ENCODE assay signal across 8 cellular contexts in genomic region chr17:16989230-16989952, GRCh38. TPM values are rescaled to one million over a fixed set of nuclear protein-coding genes. Genes with fewer than 3 reads are reported as not detected.
DNase-seq lines count a peak whose midpoint lies in the region; ATAC-seq and TF ChIP-seq lines count a peak whose summit lies in the region.

No MANE protein-coding gene starts in this region.

- peaks cover 43% of the 10 kb centered on the region for H3K4me1 ChIP-seq in CD4-positive, CD25-positive, alpha-beta regulatory T cell (ENCODE audit: control insufficient read depth, insufficient read depth, low read length, poor library complexity, severe bottlenecking)
- H3K4me1 ChIP-seq in tibial nerve (peaks cover 0 to 32% (median 9%) of the 10 kb centered on the region in 4 donors), suprapubic skin (peaks cover 11% of the 10 kb centered on the region)

- peaks cover 10 to 36% (median 26%) of the 10 kb centered on the region in 4 donors for H3K4me1 Mint-ChIP-seq in CD4-positive, CD25-positive, alpha-beta regulatory T cell
- H3K4me1 Mint-ChIP-seq in activated naive CD4-positive, alpha-beta T cell treated with anti-CD3 and anti-CD28 coated beads, Interleukin-2, amount 50 U/mL, for 24 hours, result peaks cover 31% of the 10 kb centered on the region

- H3K27ac ChIP-seq in CD4-positive, CD25-positive, alpha-beta regulatory T cell (ENCODE audit: insufficient read depth, low read length, poor library complexity, severe bottlenecking), result peak overlapping the region; percentile 55
- H3K27ac ChIP-seq in tibial nerve (peak overlapping the region in 1 of 4 donors; percentile 64), suprapubic skin (no peak overlapping the region)

- no peaks in the 10 kb centered on the region for H3K36me3 Mint-ChIP-seq in CD4-positive, CD25-positive, alpha-beta regulatory T cell
- H3K36me3 Mint-ChIP-seq in activated naive CD4-positive, alpha-beta T cell treated with anti-CD3 and anti-CD28 coated beads, Interleukin-2, amount 50 U/mL, for 24 hours, result no peaks in the 10 kb centered on the region

- no peaks in the 10 kb centered on the region for H3K27me3 ChIP-seq in CD4-positive, CD25-positive, alpha-beta regulatory T cell (ENCODE audit: control insufficient read depth, insufficient read depth, low read length)
- H3K27me3 ChIP-seq in tibial nerve (no peaks in the 10 kb centered on the region), suprapubic skin (no peaks in the 10 kb centered on the region)

- TF ChIP-seq EP300 in tibial nerve (IDR thresholded peaks at IDR 0.05) (no peak), suprapubic skin (IDR thresholded peaks at IDR 0.05) (no peak)

- WGBS in tibial nerve, 2 donors, result 76% methylated on average over 12 of the region's 12 CpGs
- 76% methylated on average over 12 of the region's 12 CpGs for WGBS in suprapubic skin

- H3K9me3 ChIP-seq in CD4-positive, CD25-positive, alpha-beta regulatory T cell (ENCODE audit: control insufficient read depth in 2 of 2, low read length in 2 of 2), result no peaks in the 10 kb centered on the region
- H3K9me3 ChIP-seq in tibial nerve, result no peaks in the 10 kb centered on the region
- no peaks in the 10 kb centered on the region for H3K9me3 ChIP-seq in suprapubic skin

- peak overlapping the region; percentile 61 for H3K4me3 ChIP-seq in CD4-positive, CD25-positive, alpha-beta regulatory T cell (ENCODE audit: low read depth, low read length)
- H3K4me3 ChIP-seq in tibial nerve, result peak overlapping the region in 1 of 4 donors; percentile 4
- H3K4me3 ChIP-seq in suprapubic skin, result no peak overlapping the region

- peak in 2 of 3 donors; percentile 31 to 82 for DNase-seq in CD4-positive, CD25-positive, alpha-beta regulatory T cell
- no peak for DNase-seq in retina
- DNase-seq in cerebellum (ENCODE audit: low spot score), result no peak
- DNase-seq in tibial nerve (ENCODE audit: low spot score in 2 of 2), result no peak
- no peak for DNase-seq in suprapubic skin (ENCODE audit: low spot score in 2 of 2)

- H3K27ac Mint-ChIP-seq in CD4-positive, CD25-positive, alpha-beta regulatory T cell, result peak overlapping the region; percentile 76 to 97 (median 93)
- peak overlapping the region; percentile 76 for H3K27ac Mint-ChIP-seq in activated naive CD4-positive, alpha-beta T cell treated with anti-CD3 and anti-CD28 coated beads, Interleukin-2, amount 50 U/mL, for 24 hours

- peak in 1 of 2 donors; percentile 40 for ATAC-seq in CD4-positive, CD25-positive, alpha-beta regulatory T cell (ENCODE audit: low read depth in 2 of 2)
- ATAC-seq in GM19035 (IDR thresholded peaks at IDR 0.05; ENCODE audit: unreplicated experiment), result peak; percentile 36
- ATAC-seq in HG03135 (IDR thresholded peaks at IDR 0.05; ENCODE audit: unreplicated experiment), result peak; percentile 34

- H3K36me3 ChIP-seq in CD4-positive, CD25-positive, alpha-beta regulatory T cell (ENCODE audit: control insufficient read depth, insufficient read depth, low read length), result no peaks in the 10 kb centered on the region
- H3K36me3 ChIP-seq in tibial nerve (no peaks in the 10 kb centered on the region), suprapubic skin (no peaks in the 10 kb centered on the region)

- no peaks in the 10 kb centered on the region for H3K27me3 Mint-ChIP-seq in CD4-positive, CD25-positive, alpha-beta regulatory T cell
- H3K27me3 Mint-ChIP-seq in activated naive CD4-positive, alpha-beta T cell treated with anti-CD3 and anti-CD28 coated beads, Interleukin-2, amount 50 U/mL, for 24 hours, result no peaks in the 10 kb centered on the region

- no peaks in the 10 kb centered on the region for H3K9me3 Mint-ChIP-seq in CD4-positive, CD25-positive, alpha-beta regulatory T cell
- H3K9me3 Mint-ChIP-seq in activated naive CD4-positive, alpha-beta T cell treated with anti-CD3 and anti-CD28 coated beads, Interleukin-2, amount 50 U/mL, for 24 hours, result no peaks in the 10 kb centered on the region

- TF ChIP-seq POLR2A in tibial nerve (IDR thresholded peaks at IDR 0.05), result no peak
- no peak for TF ChIP-seq POLR2A in suprapubic skin (IDR thresholded peaks at IDR 0.05)

- TF ChIP-seq CTCF in tibial nerve (IDR thresholded peaks at IDR 0.05) (no peak), suprapubic skin (IDR thresholded peaks at IDR 0.05) (no peak)

- H3K4me3 Mint-ChIP-seq in CD4-positive, CD25-positive, alpha-beta regulatory T cell, result peak overlapping the region; percentile 72 to 91 (median 74)
- H3K4me3 Mint-ChIP-seq in activated naive CD4-positive, alpha-beta T cell treated with anti-CD3 and anti-CD28 coated beads, Interleukin-2, amount 50 U/mL, for 24 hours, result peak overlapping the region; percentile 63

RNA-seq across cellular contexts. Expression of gene TNFRSF13B, which starts 17.5 kb away (rescaled TPM):
- total RNA-seq in CD4-positive, CD25-positive, alpha-beta regulatory T cell, result 3.1 TPM
- 1 to 10 TPM in 3 of 4 donors, under 1 TPM in 1; 0.73 to 4.8 (median 3.0) TPM for polyA plus RNA-seq in CD4-positive, CD25-positive, alpha-beta regulatory T cell
- total RNA-seq in cerebellum, result not detected
- total RNA-seq in tibial nerve, result not detected
- total RNA-seq in suprapubic skin, result 1 to 10 TPM in 1 of 4 donors, not detected in 3; 3.8 TPM

RNA-seq across cellular contexts. Expression of gene MPRIP, which starts 52.9 kb away (rescaled TPM):
- total RNA-seq in CD4-positive, CD25-positive, alpha-beta regulatory T cell, result 234 TPM
- polyA plus RNA-seq in CD4-positive, CD25-positive, alpha-beta regulatory T cell, result 10 to 100 TPM; 49.0 to 88.5 (median 55.8) TPM
- total RNA-seq in cerebellum (185 TPM), tibial nerve (100 to 1,000 TPM; 216 to 291 (median 265) TPM), suprapubic skin (100 to 1,000 TPM; 122 to 207 (median 145) TPM)

Comparison
In these comparisons a context has a peak if more than half of its experiments do, and no peak if none do; other contexts are left out.
1. DNase-seq: peak in CD4-positive, CD25-positive, alpha-beta regulatory T cell (2 of 3); none in retina (single experiment), cerebellum (single experiment), tibial nerve (0 of 2) and suprapubic skin (0 of 2).